Comparison of ENCODE assay signal across 29 cellular contexts in the genomic region with DNA sequence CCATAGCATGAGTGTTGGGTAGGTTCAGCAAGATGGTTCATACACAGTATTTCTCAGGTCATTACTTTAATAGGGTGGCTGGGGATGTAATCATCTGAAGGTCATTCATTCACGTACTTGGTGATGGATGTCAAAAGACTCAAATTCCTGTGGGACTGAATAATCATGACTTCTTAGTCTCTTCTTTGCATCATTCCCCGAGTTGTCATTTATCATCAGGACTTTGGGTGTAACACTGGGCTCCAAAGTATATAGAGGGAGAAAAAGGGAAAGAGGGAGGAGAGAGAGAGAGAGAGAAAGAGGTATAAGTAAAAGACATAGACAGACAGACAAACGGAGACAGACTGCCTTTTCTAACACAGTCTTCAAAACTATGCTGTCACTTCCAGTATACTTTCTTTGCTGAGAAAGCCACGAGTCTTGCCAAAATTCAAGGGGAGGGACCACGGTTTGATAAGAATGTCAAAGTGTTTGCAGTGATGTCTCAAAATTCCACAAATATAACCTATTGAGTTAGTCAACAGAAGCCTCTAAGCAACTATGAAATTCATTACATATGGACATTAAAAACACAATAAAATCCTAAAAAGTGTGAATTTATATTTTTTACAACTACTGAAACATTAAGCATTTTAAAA. TPM values are rescaled to one million over a fixed set of nuclear protein-coding genes. Genes with fewer than 3 reads are reported as not detected.
"Had no signal": no experiment of that assay in that cellular context is flagged by ENCODE, and none has a peak within 500 bp of the region (broad histone marks: within the 10 kb centered on the region; RNA-seq: fewer than 3 reads in every experiment).

No MANE protein-coding gene starts in this region.

- DNase-seq: activated CD4-positive, alpha-beta T cell treated with anti-CD3 and anti-CD28 coated beads for 36 hours; activated CD4-positive, alpha-beta T cell treated with anti-CD3 and anti-CD28 coated beads, Interleukin-2, amount 50 U/mL, for 48 hours; activated CD8-positive, alpha-beta memory T cell treated with anti-CD3 and anti-CD28 coated beads, Interleukin-2, amount 50 U/mL, for 48 hours; activated naive CD4-positive, alpha-beta T cell; activated T-cell treated with anti-CD3 and anti-CD28 coated beads, Interleukin-2, amount 50 U/mL, for 4 hours; adrenal gland; cerebellar nuclear complex; heart right ventricle; islet precursor cell; lower lobe of right lung; naive B cell; nucleus accumbens; right cardiac atrium; stimulated activated CD4-positive, alpha-beta T cell treated with anti-CD3 and anti-CD28 coated beads, Interleukin-2, amount 100 ng/mL, for 24 hours; stimulated activated naive CD8-positive, alpha-beta T cell treated with anti-CD3 and anti-CD28 coated beads, Interleukin-15, amount 100 ng/mL, for 72 hours; T-helper 9 cell; tibial artery had no signal

- H3K4me3 ChIP-seq: adrenal gland, coronary artery, esophagus muscularis mucosa, gastroesophageal sphincter, heart right ventricle, lower lobe of right lung, skin epidermis, tibial artery had no signal

- H3K36me3 ChIP-seq: adrenal gland, esophagus muscularis mucosa, gastroesophageal sphincter, heart right ventricle, lower lobe of right lung, tibial artery had no signal

- H3K9me3 ChIP-seq: adrenal gland, esophagus muscularis mucosa, gastroesophageal sphincter, heart right ventricle, lower lobe of right lung, tibial artery had no signal

- H3K27me3 ChIP-seq: adrenal gland, esophagus muscularis mucosa, gastroesophageal sphincter, heart right ventricle, tibial artery had no signal

- ATAC-seq: activated CD4-positive, alpha-beta T cell treated with anti-CD3 and anti-CD28 coated beads for 36 hours; activated T-cell treated with anti-CD3 and anti-CD28 coated beads, Interleukin-2, amount 50 U/mL, for 4 hours; gastroesophageal sphincter; heart right ventricle; lower lobe of right lung; right cardiac atrium; stimulated activated effector memory CD8-positive, alpha-beta T cell treated with anti-CD3 and anti-CD28 coated beads, Interleukin-12 subunit alpha, Interleukin-12 subunit beta, amount 100 ng/mL, for 72 hours; stimulated activated naive CD8-positive, alpha-beta T cell treated with anti-CD3 and anti-CD28 coated beads, Interleukin-15, amount 100 ng/mL, for 72 hours; WTC11 had no signal

- H3K4me1 ChIP-seq: adrenal gland, esophagus muscularis mucosa, gastroesophageal sphincter, heart right ventricle, lower lobe of right lung, parathyroid adenoma, tibial artery had no signal

RNA-seq across cellular contexts. Expression of a gene that starts 55.9 kb away (rescaled TPM):
- total RNA-seq: activated CD4-positive, alpha-beta T cell treated with anti-CD3 and anti-CD28 coated beads for 36 hours; activated CD8-positive, alpha-beta memory T cell treated with anti-CD3 and anti-CD28 coated beads for 36 hours; activated T-helper 2 cell treated with anti-CD3 and anti-CD28 coated beads, Interferon-gamma antibody, Interleukin-2, Interleukin-4, amounts not matched to agents 10 μg/mL and 5 μg/mL and 100 μg/mL, durations not matched to agents 14 hours and 24 hours and 36 hours; bronchial epithelial cell; esophagus muscularis mucosa; heart right ventricle; lower lobe of right lung; pulmonary artery endothelial cell; right cardiac atrium had no signal
- polyA plus RNA-seq: adrenal gland, heart right ventricle, neural cell, right cardiac atrium had no signal
